Comparison of ENCODE assay signal across 8 cellular contexts in the genomic region with DNA sequence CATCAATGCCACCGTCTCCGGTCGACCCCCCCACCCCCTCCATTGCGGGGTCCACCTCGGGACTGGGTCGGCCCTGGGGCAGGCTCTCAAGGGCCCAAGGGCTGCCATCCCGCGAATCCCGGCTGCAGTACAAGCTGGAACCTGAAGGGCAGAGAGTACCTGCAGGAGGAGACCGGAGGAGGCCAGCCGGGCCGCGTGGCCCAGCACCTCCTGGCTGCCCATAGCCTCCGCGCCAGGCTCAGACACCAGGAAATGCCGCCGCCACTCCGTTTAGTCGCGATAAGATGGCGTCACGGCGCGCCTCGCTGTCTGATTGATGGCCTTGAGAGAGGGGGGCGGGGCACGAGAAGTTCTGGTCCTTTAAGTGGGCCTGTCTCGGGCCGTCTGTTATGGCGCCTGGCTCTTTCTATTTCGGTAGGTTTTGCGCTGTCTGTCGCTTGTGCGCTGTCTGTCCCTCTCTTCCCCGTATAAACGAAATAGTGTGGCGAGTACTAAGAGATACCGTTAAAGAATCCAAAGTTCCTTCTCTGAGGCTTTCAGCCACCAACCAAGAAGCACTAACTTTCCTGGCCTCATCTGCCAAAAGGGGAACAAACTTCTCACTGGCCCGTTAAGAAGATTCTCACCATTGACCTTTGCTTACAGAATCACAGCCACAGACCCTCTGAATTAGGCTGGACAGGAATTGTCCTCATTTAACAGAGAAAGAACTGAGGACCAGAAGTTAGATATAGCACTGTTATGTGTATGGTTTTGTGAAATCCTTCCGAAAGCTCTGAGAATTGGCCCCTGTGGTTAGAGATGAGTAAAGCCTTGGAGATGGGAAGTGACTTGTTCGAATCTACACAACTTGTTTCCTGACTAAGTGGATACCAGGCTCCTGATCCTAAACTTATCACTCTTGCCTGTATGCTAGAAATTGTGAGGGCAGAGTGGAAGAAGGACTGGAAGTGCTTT. TPM values are rescaled to one million over a fixed set of nuclear protein-coding genes. Genes with fewer than 3 reads are reported as not detected.
A peak's percentile ranks its signal among the peaks of the same experiment; 100 is the strongest.
DNase-seq lines count a peak whose midpoint lies in the region; ATAC-seq and TF ChIP-seq lines count a peak whose summit lies in the region.

A gene with protein sequence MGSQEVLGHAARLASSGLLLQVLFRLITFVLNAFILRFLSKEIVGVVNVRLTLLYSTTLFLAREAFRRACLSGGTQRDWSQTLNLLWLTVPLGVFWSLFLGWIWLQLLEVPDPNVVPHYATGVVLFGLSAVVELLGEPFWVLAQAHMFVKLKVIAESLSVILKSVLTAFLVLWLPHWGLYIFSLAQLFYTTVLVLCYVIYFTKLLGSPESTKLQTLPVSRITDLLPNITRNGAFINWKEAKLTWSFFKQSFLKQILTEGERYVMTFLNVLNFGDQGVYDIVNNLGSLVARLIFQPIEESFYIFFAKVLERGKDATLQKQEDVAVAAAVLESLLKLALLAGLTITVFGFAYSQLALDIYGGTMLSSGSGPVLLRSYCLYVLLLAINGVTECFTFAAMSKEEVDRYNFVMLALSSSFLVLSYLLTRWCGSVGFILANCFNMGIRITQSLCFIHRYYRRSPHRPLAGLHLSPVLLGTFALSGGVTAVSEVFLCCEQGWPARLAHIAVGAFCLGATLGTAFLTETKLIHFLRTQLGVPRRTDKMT (minus strand): TSS at position 257 of the 957 bp plus-strand sequence. CDS start 35 bp downstream, at position 222.

- peak within 1 kb of the TSS; percentile 63 to 87 (median 70) for H3K4me3 ChIP-seq in Peyer's patch
- H3K4me3 ChIP-seq in muscle layer of colon (ENCODE audit: low read depth in 1 of 2, low read length in 2 of 2), result peak within 1 kb of the TSS; percentile 66 to 73

- H3K4me1 ChIP-seq in Peyer's patch (peaks cover 3 to 27% (median 5%) of the 10 kb centered on the region in 4 donors), muscle layer of colon (ENCODE audit: insufficient read depth, low read length) (peaks cover 16% of the 10 kb centered on the region)

- H3K27ac ChIP-seq in Peyer's patch, result peak within 1 kb of the TSS; percentile 80 to 91 (median 88)
- peak within 1 kb of the TSS; percentile 70 for H3K27ac ChIP-seq in muscle layer of colon (ENCODE audit: low read depth, low read length)

- DNase-seq in DMS114 treated with DMSO at 0.1 percent for 48 hours (lab: John Stamatoyannopoulos, UW; ENCODE audit: unreplicated experiment) (peak; percentile 88), KG1 (lab: John Stamatoyannopoulos, UW) (peak; percentile 93), Peyer's patch (peak; percentile 99 to 100 (median 100))
- peak; percentile 98 to 99 for DNase-seq in activated T-cell treated with anti-CD3 and anti-CD28 coated beads, Interleukin-2, amount 50 U/mL, for 48 hours
- DNase-seq in stimulated activated CD8-positive, alpha-beta memory T cell treated with anti-CD3 and anti-CD28 coated beads, Interleukin-7, amount 100 ng/mL, for 1 hour (ENCODE audit: low read depth in 2 of 2), result peak; percentile 97

- no peaks in the 10 kb centered on the region for H3K27me3 ChIP-seq in Peyer's patch
- H3K27me3 ChIP-seq in muscle layer of colon (ENCODE audit: control insufficient read depth in 1 of 2, insufficient read depth in 2 of 2, low read length in 2 of 2), result no peaks in the 10 kb centered on the region

- H3K36me3 ChIP-seq in Peyer's patch (peaks cover 0 to 5% (median 0%) of the 10 kb centered on the region in 3 donors), muscle layer of colon (ENCODE audit: insufficient read depth, low read length) (peaks cover 5% of the 10 kb centered on the region)

- peak; percentile 75 for ATAC-seq in GM21619 (IDR thresholded peaks at IDR 0.05; ENCODE audit: unreplicated experiment)
- peak; percentile 95 for ATAC-seq in esophagus mucosa

- peak in 3 of 6 experiments; percentile 32 to 49 (median 46) for TF ChIP-seq CTCF in Peyer's patch (IDR thresholded peaks at IDR 0.05)

- peak; percentile 62 to 75 for TF ChIP-seq POLR2A in Peyer's patch (IDR thresholded peaks at IDR 0.05)

- H3K9me3 ChIP-seq in Peyer's patch (no peaks in the 10 kb centered on the region), muscle layer of colon (ENCODE audit: low read length) (no peaks in the 10 kb centered on the region)

- H3K9ac ChIP-seq in muscle layer of colon (ENCODE audit: low read length), result peak within 1 kb of the TSS; percentile 82

RNA-seq across cellular contexts. Expression of the gene that starts here (rescaled TPM):
- total RNA-seq in Peyer's patch, result 10 to 100 TPM in 3 of 4 donors, 1 to 10 TPM in 1; 9.0 to 19.8 (median 10.8) TPM
- total RNA-seq in esophagus mucosa, result 15.8 TPM

Comparison
In these comparisons a context has a peak if more than half of its experiments do, and no peak if none do; other contexts are left out.
1. Peak in every context shown above with its lines: DNase-seq, ATAC-seq, H3K4me3 ChIP-seq and H3K27ac ChIP-seq.